In the genomic region with DNA sequence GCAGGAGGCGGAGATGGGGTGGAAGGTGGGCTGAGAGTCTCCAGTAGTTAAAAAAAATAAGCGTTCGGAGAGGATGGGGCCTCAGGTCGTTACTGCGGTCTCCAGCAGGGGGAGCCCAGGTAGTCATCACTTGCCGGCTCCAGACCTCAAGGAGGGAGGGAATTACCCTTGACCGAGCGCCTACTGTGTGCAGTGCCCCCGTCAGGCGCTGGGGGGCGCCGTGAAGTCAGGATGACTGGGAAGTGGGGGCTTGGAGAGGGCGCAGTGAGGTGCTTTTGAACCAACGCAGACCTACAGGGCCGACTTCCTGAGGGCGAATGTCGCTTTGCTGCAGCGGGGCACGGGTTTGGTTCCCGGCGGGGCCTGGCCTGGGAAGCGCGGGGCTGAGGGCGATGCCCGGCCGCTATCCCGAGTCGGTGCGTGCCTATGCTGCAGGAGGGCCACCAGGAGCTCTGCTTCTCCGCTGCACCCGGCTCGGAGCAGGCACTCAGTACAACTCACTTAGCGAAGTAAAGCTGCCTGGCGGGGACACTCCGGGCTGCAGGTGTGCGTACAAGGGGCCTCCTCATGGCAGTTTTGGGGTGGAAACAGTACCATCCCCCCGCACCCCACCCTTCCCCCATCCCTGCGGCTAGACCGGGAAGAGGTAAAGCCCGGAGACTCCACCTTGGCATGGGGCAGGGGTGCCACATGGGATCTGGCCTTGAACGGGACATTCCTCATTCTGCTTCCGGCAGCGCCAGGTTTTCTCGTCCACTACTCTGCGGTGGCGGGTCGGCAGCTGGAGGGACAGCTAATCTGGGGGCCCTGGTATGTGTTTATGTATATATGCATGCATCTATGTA, we compare ENCODE assay signal across 8 cellular contexts.
DNase-seq lines count a peak whose midpoint lies in the region; FAIRE-seq and TF ChIP-seq lines count a peak whose summit lies in the region.

No MANE protein-coding gene starts in this region.

- H3K9me2 ChIP-seq in Loucy (replicated peaks; ENCODE audit: low read depth, low read length), result no peaks in the 10 kb centered on the region
- no peaks in the 10 kb centered on the region for H3K9me2 ChIP-seq in SU-DHL-6 (replicated peaks; ENCODE audit: insufficient read depth, low read length)
- no peaks in the 10 kb centered on the region for H3K9me2 ChIP-seq in hepatocyte (replicated peaks; ENCODE audit: insufficient read depth)

- H3K9me3 ChIP-seq in Loucy (ENCODE audit: insufficient read depth, low read depth, low read length), result no peaks in the 10 kb centered on the region
- H3K9me3 ChIP-seq in SU-DHL-6 (ENCODE audit: insufficient read depth, low read length), result no peaks in the 10 kb centered on the region
- no peaks in the 10 kb centered on the region for H3K9me3 ChIP-seq in hepatocyte (ENCODE audit: low read depth)

- no peak overlapping the region for H3K27ac Mint-ChIP-seq in activated naive CD8-positive, alpha-beta T cell treated with anti-CD3 and anti-CD28 coated beads for 36 hours

- no peak for FAIRE-seq in H54 (lab: Jason Lieb, UNC)

- H3K4me2 ChIP-seq in Loucy (ENCODE audit: low read depth, low read length, poor library complexity, severe bottlenecking) (no peak overlapping the region), SU-DHL-6 (ENCODE audit: low read depth, low read length, poor library complexity, severe bottlenecking) (no peak overlapping the region), hepatocyte (no peak overlapping the region)

- no peak overlapping the region for H3K9ac ChIP-seq in Loucy (ENCODE audit: low read depth, low read length, poor library complexity, severe bottlenecking)
- no peak overlapping the region for H3K9ac ChIP-seq in SU-DHL-6 (ENCODE audit: low read length)

- TF ChIP-seq POLR2A in H54 (IDR thresholded peaks at IDR 0.05; ENCODE audit: low read depth, low read length), result no peak

- H3K27me3 ChIP-seq in Loucy (ENCODE audit: insufficient read depth, low read length, poor library complexity, severe bottlenecking) (no peaks in the 10 kb centered on the region), SU-DHL-6 (ENCODE audit: low read length) (no peaks in the 10 kb centered on the region), hepatocyte (peaks cover 96% of the 10 kb centered on the region)

- H3K27ac ChIP-seq in SU-DHL-6 (ENCODE audit: low read depth, low read length) (no peak overlapping the region), hepatocyte (no peak overlapping the region)

- WGBS in hepatocyte (ENCODE audit: low lambda C conversion rate, missing lambda C conversion rate), result 27% methylated on average over 46 of the region's 47 CpGs

- H4K20me1 ChIP-seq in Loucy (ENCODE audit: insufficient read depth, low read length, poor library complexity, severe bottlenecking) (no peaks in the 10 kb centered on the region), SU-DHL-6 (ENCODE audit: low read depth, low read length) (no peaks in the 10 kb centered on the region), hepatocyte (ENCODE audit: insufficient read depth, poor library complexity, severe bottlenecking) (no peaks in the 10 kb centered on the region)

- peaks cover 94% of the 10 kb centered on the region for H3K27me3 Mint-ChIP-seq in activated naive CD8-positive, alpha-beta T cell treated with anti-CD3 and anti-CD28 coated beads for 36 hours

- H3F3A ChIP-seq in Loucy (ENCODE audit: low read depth), result no peaks in the 10 kb centered on the region
- no peaks in the 10 kb centered on the region for H3F3A ChIP-seq in SU-DHL-6 (ENCODE audit: insufficient read depth)

- H3K79me2 ChIP-seq in Loucy (ENCODE audit: insufficient read depth, low read length) (no peaks in the 10 kb centered on the region), SU-DHL-6 (ENCODE audit: insufficient read depth, low read length) (no peaks in the 10 kb centered on the region), hepatocyte (no peaks in the 10 kb centered on the region)

- H3K4me3 Mint-ChIP-seq in activated naive CD8-positive, alpha-beta T cell treated with anti-CD3 and anti-CD28 coated beads for 36 hours, result no peak overlapping the region

- H3K36me3 ChIP-seq in Loucy (ENCODE audit: insufficient read depth, low read length), result no peaks in the 10 kb centered on the region
- H3K36me3 ChIP-seq in SU-DHL-6 (ENCODE audit: low read length), result no peaks in the 10 kb centered on the region
- no peaks in the 10 kb centered on the region for H3K36me3 ChIP-seq in hepatocyte (replicated peaks; ENCODE audit: insufficient read depth, low read depth)

- DNase-seq in H54 (ENCODE audit: insufficient read length, low spot score), result peak; percentile 75
- peak; percentile 85 for DNase-seq in activated naive CD8-positive, alpha-beta T cell treated with anti-CD3 and anti-CD28 coated beads for 36 hours
- DNase-seq in hepatocyte (ENCODE audit: low spot score), result peak; percentile 74
- DNase-seq in stimulated activated CD4-positive, alpha-beta T cell treated with anti-CD3 and anti-CD28 coated beads, Interleukin-12 subunit alpha, Interleukin-12 subunit beta, amount 100 ng/mL, for 4 hours, result peak; percentile 63
- no peak for DNase-seq in putamen (ENCODE audit: low spot score)

- no peaks in the 10 kb centered on the region for H3K4me1 ChIP-seq in Loucy (ENCODE audit: insufficient read depth, low read length, poor library complexity, severe bottlenecking)
- H3K4me1 ChIP-seq in hepatocyte (ENCODE audit: insufficient read depth), result no peaks in the 10 kb centered on the region

- H3K4me3 ChIP-seq in Loucy (ENCODE audit: low read length, poor library complexity, severe bottlenecking) (no peak overlapping the region), SU-DHL-6 (ENCODE audit: insufficient read depth, low read length, poor library complexity, severe bottlenecking) (no peak overlapping the region), hepatocyte (no peak overlapping the region)

- no peak overlapping the region for H2AFZ ChIP-seq in Loucy (ENCODE audit: low read length)
- H2AFZ ChIP-seq in SU-DHL-6 (ENCODE audit: low read depth, low read length, severe bottlenecking), result no peak overlapping the region
- no peak overlapping the region for H2AFZ ChIP-seq in hepatocyte

- H3K9me3 Mint-ChIP-seq in activated naive CD8-positive, alpha-beta T cell treated with anti-CD3 and anti-CD28 coated beads for 36 hours, result no peaks in the 10 kb centered on the region

- H3K36me3 Mint-ChIP-seq in activated naive CD8-positive, alpha-beta T cell treated with anti-CD3 and anti-CD28 coated beads for 36 hours, result no peaks in the 10 kb centered on the region

- TF ChIP-seq CTCF in GM12801 (IDR thresholded peaks at IDR 0.05; ENCODE audit: extremely low read depth, insufficient read length), result peak; percentile 79
- peak; percentile 99 for TF ChIP-seq CTCF in Loucy (conservative IDR thresholded peaks at IDR 0.05; ENCODE audit: low read length)
- peak; percentile 90 for TF ChIP-seq CTCF in SU-DHL-6 (IDR thresholded peaks at IDR 0.05; ENCODE audit: insufficient read depth, low read length, poor library complexity, severe bottlenecking)
- peak; percentile 64 for TF ChIP-seq CTCF in hepatocyte (IDR thresholded peaks at IDR 0.05; ENCODE audit: poor library complexity)

- H3K4me1 Mint-ChIP-seq in activated naive CD8-positive, alpha-beta T cell treated with anti-CD3 and anti-CD28 coated beads for 36 hours, result peaks cover 11% of the 10 kb centered on the region
